In genomic region chr16:83715217-83715920, GRCh38 we compare ENCODE assay signal across 13 cellular contexts.
DNase-seq lines count a peak whose midpoint lies in the region; ATAC-seq and TF ChIP-seq lines count a peak whose summit lies in the region.
"Had no signal": no experiment of that assay in that cellular context is flagged by ENCODE, and none has a peak within 500 bp of the region (broad histone marks: within the 10 kb centered on the region; RNA-seq: fewer than 3 reads in every experiment).

No MANE protein-coding gene starts in this region.

- no peak overlapping the region for H3K9ac ChIP-seq in neuronal stem cell (ENCODE audit: low read depth, low read length, poor library complexity)
- H3K9ac ChIP-seq: BLaER1 had no signal

- no peak overlapping the region for H3K18ac ChIP-seq in neuronal stem cell (ENCODE audit: low read length)

- no peak for ATAC-seq in thoracic aorta (ENCODE audit: insufficient number of reproducible peaks, low FRiP score, low read depth)
- ATAC-seq in GM21528 (IDR thresholded peaks at IDR 0.05; ENCODE audit: low FRiP score, unreplicated experiment) = no peak
- ATAC-seq: WTC11 had no signal

- H3K27ac ChIP-seq in thoracic aorta (peak overlapping the region; percentile 52 to 82), neuronal stem cell (replicated peaks; ENCODE audit: low read length) (no peak overlapping the region)
- H3K27ac ChIP-seq: BLaER1 had no signal

- H3K9me3 ChIP-seq in thoracic aorta (no peaks in the 10 kb centered on the region), neuronal stem cell (replicated peaks in 1 of 2; ENCODE audit: control insufficient read depth in 2 of 2, insufficient read depth in 1 of 2, low read depth in 1 of 2, low read length in 2 of 2) (no peaks in the 10 kb centered on the region)
- H3K9me3 ChIP-seq: BLaER1 had no signal

- H3K4me3 ChIP-seq in choroid plexus epithelial cell (ENCODE audit: low read depth, low read length) (no peak overlapping the region), thoracic aorta (peak overlapping the region; percentile 22), neuronal stem cell (ENCODE audit: low read length in 2 of 2) (no peak overlapping the region)
- H3K4me3 ChIP-seq: BLaER1 had no signal

- no peak overlapping the region for H3K4ac ChIP-seq in neuronal stem cell (ENCODE audit: low read length)

- H3K79me1 ChIP-seq in neuronal stem cell (ENCODE audit: low read depth, low read length) = no peaks in the 10 kb centered on the region

- H2AFZ ChIP-seq in neuronal stem cell (ENCODE audit: low read length) = no peak overlapping the region

- no peak overlapping the region for H4K91ac ChIP-seq in neuronal stem cell (ENCODE audit: low read depth, low read length, poor library complexity)

- H3K4me1 ChIP-seq in thoracic aorta (ENCODE audit: control insufficient read depth in 1 of 2, low read depth in 2 of 2) (peaks cover 6 to 45% of the 10 kb centered on the region in 2 donors), neuronal stem cell (ENCODE audit: control insufficient read depth in 2 of 2, insufficient read depth in 1 of 2, low read depth in 1 of 2, low read length in 2 of 2) (no peaks in the 10 kb centered on the region)
- H3K4me1 ChIP-seq: BLaER1 had no signal

- H2BK120ac ChIP-seq in neuronal stem cell (ENCODE audit: low read depth, low read length) = no peak overlapping the region

- H2BK15ac ChIP-seq in neuronal stem cell (ENCODE audit: low read length) = no peak overlapping the region

- WGBS in neuronal stem cell (ENCODE audit: extremely low coverage in 2 of 2, insufficient read length in 2 of 2, insufficient replicate concordance in 1 of 2), 2 donors = no CpG with 5 or more reads among the region's 14 CpGs

- peak; percentile 64 for DNase-seq in M059J (ENCODE audit: low read depth)
- DNase-seq in NCI-H510A treated with DMSO at 0.1 percent for 48 hours (lab: John Stamatoyannopoulos, UW) = peak; percentile 77
- DNase-seq in choroid plexus epithelial cell (ENCODE audit: low read depth) = peak; percentile 10
- peak; percentile 32 for DNase-seq in thoracic aorta (ENCODE audit: low spot score)
- DNase-seq in neuronal stem cell (ENCODE audit: low spot score) = no peak
- no peak for DNase-seq in stimulated activated CD4-positive, alpha-beta T cell treated with anti-CD3 and anti-CD28 coated beads, Interleukin-4, amount 100 ng/mL, for 1 hour
- DNase-seq: activated naive CD4-positive, alpha-beta T cell; NCI-H1930; posterior cingulate gyrus; stimulated activated CD4-positive, alpha-beta T cell treated with anti-CD3 and anti-CD28 coated beads, Interleukin-1b, Interleukin-23, amount 100 ng/mL, for 48 hours had no signal

- no peak overlapping the region for H2BK5ac ChIP-seq in neuronal stem cell (ENCODE audit: low read length)

- no peak overlapping the region for H3K23ac ChIP-seq in neuronal stem cell (ENCODE audit: low read depth, low read length, poor library complexity)

- TF ChIP-seq CTCF in choroid plexus epithelial cell (conservative IDR thresholded peaks at IDR 0.05; ENCODE audit: low read depth, low read length) (no peak), thoracic aorta (IDR thresholded peaks at IDR 0.05) (no peak)

- no peak overlapping the region for H2AK5ac ChIP-seq in neuronal stem cell (ENCODE audit: low read depth, low read length)

- no peak overlapping the region for H4K8ac ChIP-seq in neuronal stem cell (ENCODE audit: low read depth, low read length)

- H3K36me3 ChIP-seq in thoracic aorta (no peaks in the 10 kb centered on the region), neuronal stem cell (replicated peaks in 1 of 2; ENCODE audit: control insufficient read depth in 2 of 2, insufficient read depth in 2 of 2, low read length in 2 of 2) (no peaks in the 10 kb centered on the region)
- H3K36me3 ChIP-seq: BLaER1 had no signal

- no peak overlapping the region for H3K4me2 ChIP-seq in neuronal stem cell (ENCODE audit: insufficient read depth, low read length, poor library complexity, severe bottlenecking)
- H3K4me2 ChIP-seq: BLaER1 had no signal

- H3K27me3 ChIP-seq in thoracic aorta (replicated peaks; ENCODE audit: insufficient read depth) (no peaks in the 10 kb centered on the region), neuronal stem cell (ENCODE audit: control insufficient read depth in 3 of 3, insufficient read depth in 3 of 3, low read depth in 1 of 3, low read length in 3 of 3) (peaks cover 0 to 10% (median 0%) of the 10 kb centered on the region in 3 experiments)
- H3K27me3 ChIP-seq: BLaER1 had no signal

- H2BK12ac ChIP-seq in neuronal stem cell (ENCODE audit: low read length) = no peak overlapping the region

- no peak overlapping the region for H3K14ac ChIP-seq in neuronal stem cell (ENCODE audit: low read length)

Comparison
In these comparisons a context has a peak if more than half of its experiments do, and no peak if none do; other contexts are left out.
1. DNase-seq: peak in M059J (single experiment), NCI-H510A treated with DMSO at 0.1 percent for 48 hours (single experiment), choroid plexus epithelial cell (single experiment) and thoracic aorta (single experiment); none in neuronal stem cell (single experiment) and stimulated activated CD4-positive, alpha-beta T cell treated with anti-CD3 and anti-CD28 coated beads, Interleukin-4, amount 100 ng/mL, for 1 hour (single experiment).